In the genomic region with DNA sequence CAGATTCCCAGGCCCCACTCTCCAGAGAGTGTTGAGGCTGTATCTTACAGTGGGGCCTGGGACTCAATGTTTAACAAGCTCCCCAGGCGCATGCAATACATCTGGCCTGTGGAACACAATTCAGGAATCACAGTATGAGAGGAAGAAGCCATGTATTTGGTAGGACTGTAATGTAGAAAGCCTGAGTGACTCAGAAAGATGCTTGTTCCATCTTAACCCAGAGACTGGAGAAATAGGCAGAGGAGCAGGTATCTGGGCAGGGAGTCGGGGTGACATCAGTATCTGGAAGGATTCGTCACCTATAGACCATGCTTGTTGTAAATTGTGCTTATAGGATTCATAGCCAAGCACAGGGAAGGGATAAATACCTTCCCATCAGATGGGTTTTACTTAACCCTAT, we compare ENCODE assay signal across 1 cellular context.
TF ChIP-seq lines count a peak whose summit lies in the region.

No MANE protein-coding gene starts in this region.

TF ChIP-seq in SK-N-SH, 30 proteins besides CTCF, POLR2A, EP300 and RAD21:
- no peak for TF ChIP-seq EZH2phosphoT487 (IDR thresholded peaks at IDR 0.05; ENCODE audit: borderline replicate concordance, low read depth)
- TF ChIP-seq FOXM1 (IDR thresholded peaks at IDR 0.05; ENCODE audit: low read depth) = no peak
- TF ChIP-seq, protein P1, sequence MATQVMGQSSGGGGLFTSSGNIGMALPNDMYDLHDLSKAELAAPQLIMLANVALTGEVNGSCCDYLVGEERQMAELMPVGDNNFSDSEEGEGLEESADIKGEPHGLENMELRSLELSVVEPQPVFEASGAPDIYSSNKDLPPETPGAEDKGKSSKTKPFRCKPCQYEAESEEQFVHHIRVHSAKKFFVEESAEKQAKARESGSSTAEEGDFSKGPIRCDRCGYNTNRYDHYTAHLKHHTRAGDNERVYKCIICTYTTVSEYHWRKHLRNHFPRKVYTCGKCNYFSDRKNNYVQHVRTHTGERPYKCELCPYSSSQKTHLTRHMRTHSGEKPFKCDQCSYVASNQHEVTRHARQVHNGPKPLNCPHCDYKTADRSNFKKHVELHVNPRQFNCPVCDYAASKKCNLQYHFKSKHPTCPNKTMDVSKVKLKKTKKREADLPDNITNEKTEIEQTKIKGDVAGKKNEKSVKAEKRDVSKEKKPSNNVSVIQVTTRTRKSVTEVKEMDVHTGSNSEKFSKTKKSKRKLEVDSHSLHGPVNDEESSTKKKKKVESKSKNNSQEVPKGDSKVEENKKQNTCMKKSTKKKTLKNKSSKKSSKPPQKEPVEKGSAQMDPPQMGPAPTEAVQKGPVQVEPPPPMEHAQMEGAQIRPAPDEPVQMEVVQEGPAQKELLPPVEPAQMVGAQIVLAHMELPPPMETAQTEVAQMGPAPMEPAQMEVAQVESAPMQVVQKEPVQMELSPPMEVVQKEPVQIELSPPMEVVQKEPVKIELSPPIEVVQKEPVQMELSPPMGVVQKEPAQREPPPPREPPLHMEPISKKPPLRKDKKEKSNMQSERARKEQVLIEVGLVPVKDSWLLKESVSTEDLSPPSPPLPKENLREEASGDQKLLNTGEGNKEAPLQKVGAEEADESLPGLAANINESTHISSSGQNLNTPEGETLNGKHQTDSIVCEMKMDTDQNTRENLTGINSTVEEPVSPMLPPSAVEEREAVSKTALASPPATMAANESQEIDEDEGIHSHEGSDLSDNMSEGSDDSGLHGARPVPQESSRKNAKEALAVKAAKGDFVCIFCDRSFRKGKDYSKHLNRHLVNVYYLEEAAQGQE (IDR thresholded peaks at IDR 0.05; ENCODE audit: low read depth, low read length) = no peak
- TF ChIP-seq, protein P2, sequence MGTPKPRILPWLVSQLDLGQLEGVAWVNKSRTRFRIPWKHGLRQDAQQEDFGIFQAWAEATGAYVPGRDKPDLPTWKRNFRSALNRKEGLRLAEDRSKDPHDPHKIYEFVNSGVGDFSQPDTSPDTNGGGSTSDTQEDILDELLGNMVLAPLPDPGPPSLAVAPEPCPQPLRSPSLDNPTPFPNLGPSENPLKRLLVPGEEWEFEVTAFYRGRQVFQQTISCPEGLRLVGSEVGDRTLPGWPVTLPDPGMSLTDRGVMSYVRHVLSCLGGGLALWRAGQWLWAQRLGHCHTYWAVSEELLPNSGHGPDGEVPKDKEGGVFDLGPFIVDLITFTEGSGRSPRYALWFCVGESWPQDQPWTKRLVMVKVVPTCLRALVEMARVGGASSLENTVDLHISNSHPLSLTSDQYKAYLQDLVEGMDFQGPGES (IDR thresholded peaks at IDR 0.05; ENCODE audit: low read depth, low read length) = no peak
- no peak for TF ChIP-seq TEAD4 (IDR thresholded peaks at IDR 0.05; ENCODE audit: borderline replicate concordance, insufficient read depth)
- TF ChIP-seq TCF12 (IDR thresholded peaks at IDR 0.05) = no peak
- TF ChIP-seq YY1 (IDR thresholded peaks at IDR 0.05; ENCODE audit: low read depth) = no peak
- TF ChIP-seq GATA2 (CRISPR knock-in tag; IDR thresholded peaks at IDR 0.05) = no peak
- TF ChIP-seq, protein P3, sequence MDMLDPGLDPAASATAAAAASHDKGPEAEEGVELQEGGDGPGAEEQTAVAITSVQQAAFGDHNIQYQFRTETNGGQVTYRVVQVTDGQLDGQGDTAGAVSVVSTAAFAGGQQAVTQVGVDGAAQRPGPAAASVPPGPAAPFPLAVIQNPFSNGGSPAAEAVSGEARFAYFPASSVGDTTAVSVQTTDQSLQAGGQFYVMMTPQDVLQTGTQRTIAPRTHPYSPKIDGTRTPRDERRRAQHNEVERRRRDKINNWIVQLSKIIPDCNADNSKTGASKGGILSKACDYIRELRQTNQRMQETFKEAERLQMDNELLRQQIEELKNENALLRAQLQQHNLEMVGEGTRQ (IDR thresholded peaks at IDR 0.05; ENCODE audit: borderline replicate concordance, low read depth, low read length) = no peak
- TF ChIP-seq MEF2A (IDR thresholded peaks at IDR 0.05; ENCODE audit: borderline replicate concordance, low read depth) = no peak
- TF ChIP-seq TAF1 (IDR thresholded peaks at IDR 0.05; ENCODE audit: borderline replicate concordance, low read depth, low read length) = no peak
- no peak for TF ChIP-seq SIN3A (IDR thresholded peaks at IDR 0.05; ENCODE audit: borderline replicate concordance, low read depth, low read length)
- no peak for TF ChIP-seq RFX5 (IDR thresholded peaks at IDR 0.05; ENCODE audit: low read length)
